In genomic region chr14:24113801-24114535, GRCh38 we compare ENCODE assay signal across 8 cellular contexts. TPM values are rescaled to one million over a fixed set of nuclear protein-coding genes. Genes with fewer than 3 reads are reported as not detected.
DNase-seq lines count a peak whose midpoint lies in the region; ATAC-seq and TF ChIP-seq lines count a peak whose summit lies in the region.

No MANE protein-coding gene starts in this region.

- DNase-seq in GM10248 (ENCODE audit: extremely low spot score), result peak; percentile 80
- DNase-seq in NCI-H128 (lab: John Stamatoyannopoulos, UW; ENCODE audit: unreplicated experiment), result peak; percentile 59
- peak; percentile 97 for DNase-seq in SW480 (ENCODE audit: low spot score)
- DNase-seq in left ventricle myocardium inferior, result peak; percentile 86
- DNase-seq in posterior vena cava (ENCODE audit: low spot score), result peak; percentile 96
- peak; percentile 95 for DNase-seq in upper lobe of right lung

- peaks cover 39% of the 10 kb centered on the region for H3K4me1 ChIP-seq in left ventricle myocardium inferior
- peaks cover 18% of the 10 kb centered on the region for H3K4me1 ChIP-seq in upper lobe of right lung

- H3K36me3 ChIP-seq in left ventricle myocardium inferior (peaks cover 28% of the 10 kb centered on the region), upper lobe of right lung (peaks cover 25% of the 10 kb centered on the region)

- H3K27ac ChIP-seq in adipose tissue (ENCODE audit: low read depth, low read length) (peak overlapping the region; percentile 99), left ventricle myocardium inferior (replicated peaks) (peak overlapping the region; percentile 98), upper lobe of right lung (peak overlapping the region; percentile 99)

- intact Hi-C loops in left ventricle myocardium inferior (cut with micrococcal nuclease) (no loop called here), posterior vena cava (cut with DNase I) (no loop called here), upper lobe of right lung (cut with DNase I) (no loop called here)

- CTCF ChIA-PET in GM10248 (lab: Yijun Ruan, JAX), result interaction anchor here (0.6 to 6.8 kb wide), 22 partner anchors 10 to 482 kb away, joined by 3 to 58 read pairs (median 5); partner anchors contain the start of genes DHRS4, EMC9, FITM1 and IRF9

- no peak for TF ChIP-seq CTCF in GM10248 (IDR thresholded peaks at IDR 0.05; ENCODE audit: control extremely low read depth, extremely low read depth, low read depth, missing control alignments)
- TF ChIP-seq CTCF in left ventricle myocardium inferior (IDR thresholded peaks at IDR 0.05; ENCODE audit: borderline replicate concordance), result no peak
- no peak for TF ChIP-seq CTCF in upper lobe of right lung (IDR thresholded peaks at IDR 0.05)

- WGBS in adipose tissue, 3 donors, result 0 to 2% (median 1%) methylated on average over 42 of the region's 42 CpGs

- peak overlapping the region; percentile 76 for H3K4me3 ChIP-seq in left ventricle myocardium inferior
- H3K4me3 ChIP-seq in upper lobe of right lung, result peak overlapping the region; percentile 73

- H3K9me3 ChIP-seq in left ventricle myocardium inferior (replicated peaks) (no peaks in the 10 kb centered on the region), upper lobe of right lung (no peaks in the 10 kb centered on the region)

- POLR2A ChIA-PET in GM10248 (lab: Yijun Ruan, JAX), result interaction anchor here (0.8 to 3.1 kb wide), 16 partner anchors 11 to 81 kb away, joined by 3 to 29 read pairs (median 6); partner anchors contain the start of genes EMC9, FITM1, IPO4 and IRF9

- H3K27me3 ChIP-seq in left ventricle myocardium inferior (ENCODE audit: low read depth) (no peaks in the 10 kb centered on the region), upper lobe of right lung (no peaks in the 10 kb centered on the region)

- peak; percentile 29 for ATAC-seq in HG02642 (IDR thresholded peaks at IDR 0.05; ENCODE audit: poor library complexity, unreplicated experiment)
- peak; percentile 67 for ATAC-seq in upper lobe of right lung

RNA-seq across cellular contexts. Expression of gene DCAF11, which starts 0.6 kb away (rescaled TPM):
- polyA plus RNA-seq in adipose tissue, result 10 to 100 TPM; 27.7 to 65.1 (median 35.6) TPM
- total RNA-seq in left ventricle myocardium inferior (74.7 TPM), posterior vena cava (10 to 100 TPM; 32.2 to 37.1 TPM), upper lobe of right lung (57.8 TPM)

RNA-seq across cellular contexts. Expression of gene NRL, which starts 0.8 kb away (rescaled TPM):
- polyA plus RNA-seq in adipose tissue, result 1 to 10 TPM; 1.5 to 1.7 (median 1.6) TPM
- total RNA-seq in left ventricle myocardium inferior, result 1.5 TPM
- 1 to 10 TPM; 1.1 to 1.4 TPM for total RNA-seq in posterior vena cava
- 2.8 TPM for total RNA-seq in upper lobe of right lung

RNA-seq across cellular contexts. Expression of gene FITM1, which starts 16.5 kb away (rescaled TPM):
- 1 to 10 TPM in 1 of 3 donors, under 1 TPM in 1, not detected in 1; 0.61 to 4.6 TPM for polyA plus RNA-seq in adipose tissue
- total RNA-seq in left ventricle myocardium inferior (148 TPM), posterior vena cava (under 1 TPM in 1 of 2 donors, not detected in 1; 0.38 TPM), upper lobe of right lung (1.1 TPM)

RNA-seq across cellular contexts. Expression of gene PCK2, which starts 19.9 kb away (rescaled TPM):
- 10 to 100 TPM; 22.0 to 75.5 (median 29.5) TPM for polyA plus RNA-seq in adipose tissue
- total RNA-seq in left ventricle myocardium inferior (3.1 TPM), posterior vena cava (10 to 100 TPM; 18.8 to 27.4 TPM), upper lobe of right lung (39.9 TPM)

RNA-seq across cellular contexts. Expression of gene PSME1, which starts 22.0 kb away (rescaled TPM):
- 100 to 1,000 TPM in 2 of 3 donors, 10 to 100 TPM in 1; 98.0 to 228 (median 151) TPM for polyA plus RNA-seq in adipose tissue
- total RNA-seq in left ventricle myocardium inferior (108 TPM), posterior vena cava (100 to 1,000 TPM; 114 to 119 TPM), upper lobe of right lung (171 TPM)

Comparison
In these comparisons a context has a peak if more than half of its experiments do, and no peak if none do; other contexts are left out.
1. Peak in every context shown above with its lines: DNase-seq, ATAC-seq, H3K4me3 ChIP-seq and H3K27ac ChIP-seq.
2. RNA of gene FITM1, which starts 16.5 kb away (total RNA-seq): 148 TPM in left ventricle myocardium inferior (single experiment); 1.1 TPM in upper lobe of right lung (single experiment) and 0.38 TPM in posterior vena cava; every median in the first group is over 10 times any median in the second.